Comparison of ENCODE assay signal across 2 cellular contexts in the genomic region with DNA sequence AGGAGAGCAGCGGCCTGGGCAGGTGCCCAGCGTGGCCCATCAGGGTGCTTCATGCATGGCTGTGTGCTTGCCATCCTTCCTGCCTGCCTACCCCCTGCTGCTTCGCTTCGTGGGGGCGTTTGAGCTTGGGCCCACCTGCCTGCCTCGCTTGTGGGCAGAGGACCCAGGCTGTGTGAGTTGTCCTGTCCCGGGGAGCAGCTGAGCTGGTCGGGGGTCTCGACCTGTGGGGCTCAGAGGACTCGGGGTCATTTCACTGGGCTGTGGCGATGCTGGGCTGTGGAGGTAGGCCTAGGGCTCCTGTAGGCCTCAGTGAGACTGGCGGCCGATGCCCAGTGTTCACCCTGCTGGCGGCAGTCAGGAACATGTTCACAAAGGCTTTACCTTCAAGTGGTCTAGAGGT.
TF ChIP-seq lines count a peak whose summit lies in the region.

No MANE protein-coding gene starts in this region.

TF ChIP-seq in HEK293, 187 proteins besides CTCF, POLR2A, EP300 and RAD21:
- TF ChIP-seq ZIC2 (tag by site-specific recombination; IDR thresholded peaks at IDR 0.05) (peak; percentile 26; the same call in 1 of the 2 replicates), ZXDB (tag by site-specific recombination; IDR thresholded peaks at IDR 0.05) (no peak), ZNF138 (tag by site-specific recombination; IDR thresholded peaks at IDR 0.05; ENCODE audit: borderline replicate concordance) (no peak)
- TF ChIP-seq, protein P1, sequence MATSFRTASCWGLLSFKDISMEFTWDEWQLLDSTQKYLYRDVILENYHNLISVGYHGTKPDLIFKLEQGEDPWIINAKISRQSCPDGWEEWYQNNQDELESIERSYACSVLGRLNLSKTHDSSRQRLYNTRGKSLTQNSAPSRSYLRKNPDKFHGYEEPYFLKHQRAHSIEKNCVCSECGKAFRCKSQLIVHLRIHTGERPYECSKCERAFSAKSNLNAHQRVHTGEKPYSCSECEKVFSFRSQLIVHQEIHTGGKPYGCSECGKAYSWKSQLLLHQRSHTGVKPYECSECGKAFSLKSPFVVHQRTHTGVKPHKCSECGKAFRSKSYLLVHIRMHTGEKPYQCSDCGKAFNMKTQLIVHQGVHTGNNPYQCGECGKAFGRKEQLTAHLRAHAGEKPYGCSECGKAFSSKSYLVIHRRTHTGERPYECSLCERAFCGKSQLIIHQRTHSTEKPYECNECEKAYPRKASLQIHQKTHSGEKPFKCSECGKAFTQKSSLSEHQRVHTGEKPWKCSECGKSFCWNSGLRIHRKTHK (tag by site-specific recombination; IDR thresholded peaks at IDR 0.05), result no peak
TF ChIP-seq in HEK293: peak in this region for 1.

TF ChIP-seq in GM12878, 131 proteins besides CTCF, POLR2A, EP300 and RAD21:
- TF ChIP-seq CREB1 (IDR thresholded peaks at IDR 0.05; ENCODE audit: low read depth), result no peak
- no peak for TF ChIP-seq BACH1 (IDR thresholded peaks at IDR 0.05; ENCODE audit: borderline replicate concordance)
- no peak for TF ChIP-seq RELA (IDR thresholded peaks at IDR 0.05; ENCODE audit: borderline replicate concordance, partially characterized antibody)
- no peak for TF ChIP-seq SIX5 (IDR thresholded peaks at IDR 0.05; ENCODE audit: low read depth, low read length, severe bottlenecking)
- no peak for TF ChIP-seq IRF4 (IDR thresholded peaks at IDR 0.05; ENCODE audit: low read depth, low read length)
- no peak for TF ChIP-seq NR2F1 (conservative IDR thresholded peaks at IDR 0.05)
TF ChIP-seq in GM12878: peak in this region for 0.
